In the genomic region with DNA sequence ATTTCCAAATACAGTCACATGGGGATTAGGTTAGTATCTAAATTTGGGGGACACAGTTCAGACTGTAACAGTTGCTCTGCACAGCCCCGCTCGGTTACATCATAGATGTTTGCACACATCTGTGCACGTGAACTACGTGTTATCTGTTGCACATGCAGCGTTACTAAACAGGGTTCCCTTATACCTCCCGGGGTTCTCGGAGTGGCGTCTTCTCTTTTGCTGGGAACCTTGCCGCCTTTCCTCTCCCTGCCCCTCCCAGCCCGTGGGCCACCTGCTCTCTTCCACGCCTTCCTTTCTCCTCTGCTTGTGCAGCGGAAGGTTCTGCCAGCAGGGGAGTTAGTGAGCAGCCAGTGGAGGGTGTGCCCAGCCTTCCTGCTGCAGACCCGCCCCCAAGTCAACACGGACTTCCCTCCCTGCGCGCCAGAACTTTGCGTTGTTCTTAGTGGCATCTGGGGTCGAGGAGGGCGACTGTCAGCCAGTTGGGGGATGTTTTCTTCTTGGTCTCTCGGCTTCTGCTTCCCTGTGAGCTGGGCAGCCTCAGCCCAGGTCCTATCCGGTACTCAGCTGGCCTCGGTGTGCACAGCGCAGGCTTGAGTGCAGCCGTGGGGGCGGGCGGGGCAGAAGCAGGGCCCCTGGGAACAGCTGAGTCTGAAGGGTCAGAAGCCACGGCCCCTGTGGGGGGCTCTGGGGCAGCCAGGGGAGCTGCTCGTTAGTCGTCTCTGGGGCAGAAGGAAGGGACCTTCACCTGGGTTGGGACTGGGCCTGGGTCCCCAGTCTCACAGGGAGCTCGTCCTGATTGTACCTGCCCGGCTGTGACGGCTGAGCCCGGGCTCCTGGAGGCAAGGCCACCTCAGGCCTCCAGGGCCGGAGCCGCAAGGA, we compare ENCODE assay signal across 8 cellular contexts.
DNase-seq lines count a peak whose midpoint lies in the region; ATAC-seq, FAIRE-seq and TF ChIP-seq lines count a peak whose summit lies in the region.
"Not testable (repeated sequence)": the region's sequence is repeated elsewhere in the genome, so short reads cannot be mapped to it uniquely, and the experiment has no call there.

No MANE protein-coding gene starts in this region.

- peak; percentile 48 for FAIRE-seq in HTR-8/SVneo (lab: Jason Lieb, UNC)

- CTCF ChIA-PET in Caco-2 (lab: Charles Lee): interaction anchor here (0.6 to 1.9 kb wide), 2 partner anchors 30 to 48 kb away, joined by 3 to 4 read pairs; no protein-coding TSS in a partner anchor

- not testable (repeated sequence) for H3K27me3 Mint-ChIP-seq in Caco-2 (ENCODE audit: insufficient read depth, unreplicated experiment)
- H3K27me3 Mint-ChIP-seq in neural progenitor cell (ENCODE audit: insufficient read depth, low read depth): peaks cover 13% of the 10 kb centered on the region

- H3K36me3 ChIP-seq in Caco-2 (ENCODE audit: control insufficient read depth, insufficient read depth, low read length); adrenal gland (replicated peaks in 1 of 2); neural progenitor cell: not testable (repeated sequence)

- peak overlapping the region; percentile 68 for H2AFZ ChIP-seq in neural progenitor cell (replicated peaks)

- H3K9me3 Mint-ChIP-seq in Caco-2 (ENCODE audit: unreplicated experiment) (peaks cover 11% of the 10 kb centered on the region), neural progenitor cell (peaks cover 28% of the 10 kb centered on the region)

- ATAC-seq in Right ventricle myocardium superior (ENCODE audit: poor library complexity): peak; percentile 90

- POLR2A ChIA-PET in Caco-2 (lab: Charles Lee): not testable (repeated sequence)

- H3K27ac ChIP-seq in VCaP: peak overlapping the region; percentile 52; the same call in 1 of the 2 replicates
- H3K27ac ChIP-seq in adrenal gland, neural progenitor cell: not testable (repeated sequence)

- not testable (repeated sequence) for H3K4me1 Mint-ChIP-seq in Caco-2 (ENCODE audit: low read depth, unreplicated experiment)
- peaks cover 58% of the 10 kb centered on the region for H3K4me1 Mint-ChIP-seq in neural progenitor cell

- peak; percentile 43 to 46 for TF ChIP-seq CTCF in Caco-2 (IDR thresholded peaks at IDR 0.05; ENCODE audit: insufficient read depth in 1 of 2, low read depth in 1 of 2, low read length in 1 of 2, severe bottlenecking in 1 of 2, unreplicated experiment in 1 of 2)
- TF ChIP-seq CTCF in VCaP (conservative IDR thresholded peaks at IDR 0.05): peak; percentile 78
- peak; percentile 31 to 67 (median 56) for TF ChIP-seq CTCF in adrenal gland (IDR thresholded peaks at IDR 0.05)
- TF ChIP-seq CTCF in neural progenitor cell (IDR thresholded peaks at IDR 0.05): peak; percentile 59

- not testable (repeated sequence) for H3F3A ChIP-seq in neural progenitor cell (ENCODE audit: low read depth)

- H4K20me1 ChIP-seq in neural progenitor cell (ENCODE audit: low read depth): not testable (repeated sequence)

- peak overlapping the region; percentile 53 for H3K4me3 Mint-ChIP-seq in Caco-2 (ENCODE audit: unreplicated experiment)
- peak overlapping the region; percentile 62 for H3K4me3 Mint-ChIP-seq in neural progenitor cell

- not testable (repeated sequence) for H3K79me2 ChIP-seq in neural progenitor cell (ENCODE audit: low read depth)

- H3K9me3 ChIP-seq in Caco-2; adrenal gland (replicated peaks in 1 of 3); neural progenitor cell (ENCODE audit: low read depth): not testable (repeated sequence)

- 3 to 23% (median 22%) methylated on average over 7 to 34 of the region's 35 CpGs for WGBS in adrenal gland, 4 donors

- not testable (repeated sequence) for TF ChIP-seq POLR2A in adrenal gland (IDR thresholded peaks at IDR 0.05)

- H3K4me3 ChIP-seq in Caco-2 (ENCODE audit: low read depth, low read length) (peak overlapping the region; percentile 9; the same call in 1 of the 2 replicates), adrenal gland (peak overlapping the region in 1 of 4 donors; percentile 26), neural progenitor cell (peak overlapping the region; percentile 27)

- H3K27ac Mint-ChIP-seq in Caco-2 (ENCODE audit: unreplicated experiment) (peak overlapping the region; percentile 37), neural progenitor cell (peak overlapping the region; percentile 48)

- H3K9ac ChIP-seq in neural progenitor cell: not testable (repeated sequence)

- not testable (repeated sequence) for H3K4me1 ChIP-seq in Caco-2; adrenal gland (replicated peaks in 1 of 2)
- H3K4me1 ChIP-seq in neural progenitor cell: peaks cover 21% of the 10 kb centered on the region

- not testable (repeated sequence) for H3K36me3 Mint-ChIP-seq in Caco-2 (ENCODE audit: insufficient read depth, unreplicated experiment); neural progenitor cell

- DNase-seq in Caco-2: peak; percentile 58 to 61
- not testable (repeated sequence) for DNase-seq in HTR-8/SVneo (ENCODE audit: insufficient read length, low spot score); Right ventricle myocardium superior
- DNase-seq in NCI-H524 treated with DMSO at 0.1 percent for 48 hours (lab: John Stamatoyannopoulos, UW): peak; percentile 34
- DNase-seq in adrenal gland: peak in 6 of 7 donors; percentile 22 to 62 (median 32)
- peak; percentile 71 for DNase-seq in neural progenitor cell (ENCODE audit: low spot score)
- DNase-seq in stimulated activated naive CD4-positive, alpha-beta T cell treated with Interleukin-2 at 50 U/mL for 16 hours (lab: John Stamatoyannopoulos, UW): peak; percentile 12

- BruUV-seq in Caco-2 (replicated peaks; lab: Mats Ljungman, UMichigan): not testable (repeated sequence)

- intact Hi-C loops in Caco-2 (cut with micrococcal nuclease; ENCODE audit: unreplicated experiment); adrenal gland (cut with DNase I); Right ventricle myocardium superior (cut with DNase I): not testable (repeated sequence)

- not testable (repeated sequence) for H3K27me3 ChIP-seq in Caco-2 (replicated peaks; ENCODE audit: control insufficient read depth, insufficient read depth, low read length); adrenal gland; neural progenitor cell

- peak overlapping the region; percentile 53 for H3K4me2 ChIP-seq in neural progenitor cell
